8 cellular contexts compared by ENCODE assay signal in genomic region chr17:445839-446238, GRCh38. TPM values are rescaled to one million over a fixed set of nuclear protein-coding genes. Genes with fewer than 3 reads are reported as not detected.
DNase-seq lines count a peak whose midpoint lies in the region; ATAC-seq and TF ChIP-seq lines count a peak whose summit lies in the region.
"Not testable (repeated sequence)": the region's sequence is repeated elsewhere in the genome, so short reads cannot be mapped to it uniquely, and the experiment has no call there.

RFLNB (minus strand) TSS chr17:445939.

- not testable (repeated sequence) for ATAC-seq in heart right ventricle, upper lobe of right lung

- not testable (repeated sequence) for H3K9me3 ChIP-seq in SJSA1 (replicated peaks); heart right ventricle; mononuclear cell (ENCODE audit: low read depth, low read length); upper lobe of right lung

- not testable (repeated sequence) for TF ChIP-seq CTCF in chondrocyte (IDR thresholded peaks at IDR 0.05); heart right ventricle (IDR thresholded peaks at IDR 0.05); progenitor cell of endocrine pancreas (IDR thresholded peaks at IDR 0.05; ENCODE audit: unreplicated experiment); upper lobe of right lung (IDR thresholded peaks at IDR 0.05)

- H3K4me3 Mint-ChIP-seq in activated T-cell treated with anti-CD3 and anti-CD28 coated beads, Interleukin-2, amount 50 U/mL, for 24 hours; chondrocyte (ENCODE audit: unreplicated experiment); progenitor cell of endocrine pancreas (ENCODE audit: low read depth): not testable (repeated sequence)

- H3K4me1 ChIP-seq in SJSA1 (replicated peaks); heart right ventricle; upper lobe of right lung: not testable (repeated sequence)
- peaks cover 26% of the 10 kb centered on the region for H3K4me1 ChIP-seq in mononuclear cell (ENCODE audit: insufficient read depth, low read length)

- 83 to 90% methylated on average over 12 of the region's 12 CpGs for WGBS in heart right ventricle, 2 donors

- intact Hi-C loops in heart right ventricle (cut with DNase I); upper lobe of right lung (cut with DNase I): not testable (repeated sequence)

- H3K27me3 ChIP-seq in SJSA1 (replicated peaks); heart right ventricle; mononuclear cell (ENCODE audit: insufficient read depth, low read length); upper lobe of right lung: not testable (repeated sequence)

- H3K36me3 ChIP-seq in SJSA1 = peaks cover 19% of the 10 kb centered on the region
- H3K36me3 ChIP-seq in heart right ventricle = peaks cover 0 to 50% (median 4%) of the 10 kb centered on the region in 9 donors
- peaks cover 15% of the 10 kb centered on the region for H3K36me3 ChIP-seq in upper lobe of right lung

- not testable (repeated sequence) for H3K9me3 Mint-ChIP-seq in activated T-cell treated with anti-CD3 and anti-CD28 coated beads, Interleukin-2, amount 50 U/mL, for 24 hours; chondrocyte (ENCODE audit: low read depth); progenitor cell of endocrine pancreas (ENCODE audit: low read depth)

- not testable (repeated sequence) for DNase-seq in G401 (ENCODE audit: low spot score); SJSA1 (ENCODE audit: low read depth in 1 of 2, low spot score in 2 of 2); activated T-cell treated with anti-CD3 and anti-CD28 coated beads, Interleukin-2, amount 50 U/mL, for 24 hours; chondrocyte (ENCODE audit: low spot score); heart right ventricle; progenitor cell of endocrine pancreas (ENCODE audit: low spot score, unreplicated experiment); upper lobe of right lung

- H3K27ac ChIP-seq in SJSA1, heart right ventricle, upper lobe of right lung: not testable (repeated sequence)

- H3K4me3 ChIP-seq in SJSA1; heart right ventricle; mononuclear cell (ENCODE audit: low read length); upper lobe of right lung: not testable (repeated sequence)

- in situ Hi-C loops in G401 (cut with HindIII; ENCODE audit: low sequenced_read_pairs) = not testable (repeated sequence)

- peaks cover 19% of the 10 kb centered on the region for H3K4me1 Mint-ChIP-seq in activated T-cell treated with anti-CD3 and anti-CD28 coated beads, Interleukin-2, amount 50 U/mL, for 24 hours (ENCODE audit: low read depth)
- not testable (repeated sequence) for H3K4me1 Mint-ChIP-seq in chondrocyte (ENCODE audit: low read depth); progenitor cell of endocrine pancreas (ENCODE audit: low read depth)

- H3K27ac Mint-ChIP-seq in activated T-cell treated with anti-CD3 and anti-CD28 coated beads, Interleukin-2, amount 50 U/mL, for 24 hours = peak within 1 kb of the TSS; percentile 63
- not testable (repeated sequence) for H3K27ac Mint-ChIP-seq in chondrocyte (ENCODE audit: unreplicated experiment)
- peak within 1 kb of the TSS; percentile 69 for H3K27ac Mint-ChIP-seq in progenitor cell of endocrine pancreas

- peaks cover 50% of the 10 kb centered on the region for H3K36me3 Mint-ChIP-seq in activated T-cell treated with anti-CD3 and anti-CD28 coated beads, Interleukin-2, amount 50 U/mL, for 24 hours (ENCODE audit: low read depth)
- H3K36me3 Mint-ChIP-seq in chondrocyte (ENCODE audit: low read depth); progenitor cell of endocrine pancreas (ENCODE audit: insufficient read depth): not testable (repeated sequence)

- H3K27me3 Mint-ChIP-seq in activated T-cell treated with anti-CD3 and anti-CD28 coated beads, Interleukin-2, amount 50 U/mL, for 24 hours; chondrocyte (ENCODE audit: low read depth); progenitor cell of endocrine pancreas: not testable (repeated sequence)

RNA-seq across cellular contexts. Expression of gene RFLNB, which starts in this region (rescaled TPM):
- 224 and 259 TPM in 2 replicates for total RNA-seq in G401 (2014; rRNA removed; shearing (Covaris generic))
- 44.0 and 54.5 TPM in 2 replicates for total RNA-seq in SJSA1 (2014; rRNA removed; shearing (Covaris generic))
- total RNA-seq in chondrocyte (25.5 to 98.5 TPM (median 25.7 TPM) in 3 replicates), heart right ventricle (10 to 100 TPM in 8 of 10 donors, 1 to 10 TPM in 2; 7.0 to 29.1 (median 12.0) TPM), mononuclear cell (56.8 TPM), progenitor cell of endocrine pancreas (10.7 and 11.1 TPM in 2 replicates), upper lobe of right lung (31.0 TPM)
- polyA plus RNA-seq in heart right ventricle = 10 to 100 TPM; 12.6 to 14.9 TPM
